In genomic region chr1:148362141-148362929, GRCh38 we compare ENCODE assay signal across 1 cellular context.
TF ChIP-seq lines count a peak whose summit lies in the region.

No MANE protein-coding gene starts in this region.

TF ChIP-seq in HCT116, 20 proteins besides CTCF, POLR2A, EP300 and RAD21 (continued from another document):
- no peak for TF ChIP-seq REST (IDR thresholded peaks at IDR 0.05; ENCODE audit: low read depth)
